ENCODE assay signal across 9 cellular contexts in the genomic region with DNA sequence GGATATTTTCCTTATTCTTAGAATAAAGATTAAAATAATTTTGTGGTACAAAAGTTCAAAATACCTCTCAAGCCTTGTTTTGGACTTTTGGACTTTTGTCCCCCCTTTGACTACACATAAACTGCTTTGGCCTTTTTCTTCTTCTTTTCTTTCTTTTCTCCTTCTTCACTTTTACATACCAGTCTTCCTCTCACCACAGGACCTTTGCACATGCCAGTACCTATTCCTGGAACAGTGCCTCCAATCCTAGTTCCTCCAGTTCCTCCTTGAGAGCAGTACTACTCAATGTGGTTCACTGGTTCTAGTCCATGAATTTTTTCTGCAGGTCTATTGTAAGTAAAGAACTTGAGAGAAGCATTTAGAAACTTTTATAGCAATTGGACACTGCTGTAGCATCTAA.
"Had no signal": no experiment of that assay in that cellular context is flagged by ENCODE, and none has a peak within 500 bp of the region (broad histone marks: within the 10 kb centered on the region; RNA-seq: fewer than 3 reads in every experiment).

No MANE protein-coding gene starts in this region.

- FAIRE-seq: HepG2, HTR-8/SVneo, K562 had no signal

- H3K4me1 Mint-ChIP-seq: IgD-negative memory B cell had no signal

- ATAC-seq: HepG2, K562 had no signal

- H3K4me3 Mint-ChIP-seq: IgD-negative memory B cell had no signal

- H3K27me3 Mint-ChIP-seq: IgD-negative memory B cell had no signal

- H3K4me3 ChIP-seq: K562 had no signal

- H3K36me3 Mint-ChIP-seq: IgD-negative memory B cell had no signal

- H3K4me2 ChIP-seq: KMS-11 had no signal

- H3K9ac ChIP-seq: KMS-11 had no signal

- H3K27ac Mint-ChIP-seq: IgD-negative memory B cell had no signal

- H3K27ac ChIP-seq: HL-60, KMS-11 had no signal

- DNase-seq: IMR-90, KBM-7, KG1 had no signal
